Comparison of ENCODE assay signal across 10 cellular contexts in the genomic region with DNA sequence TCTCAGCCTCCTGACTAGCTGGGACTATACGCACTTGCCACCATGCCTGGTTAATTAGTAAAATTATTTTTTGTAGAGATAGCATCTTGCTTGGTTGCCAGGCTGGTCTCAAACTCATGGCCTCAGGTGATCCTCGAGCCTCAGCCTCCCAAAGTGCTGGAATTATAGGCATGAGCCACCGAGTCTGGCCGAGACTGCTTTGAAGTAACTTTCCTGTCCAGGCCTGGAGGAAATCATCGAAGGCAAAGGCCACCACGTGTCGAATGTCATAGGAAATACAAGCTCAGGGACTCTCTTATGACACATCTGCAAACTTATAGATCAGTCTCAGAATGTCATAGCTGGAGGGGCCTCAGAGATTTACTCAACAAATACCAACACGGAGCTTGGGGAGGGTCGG. TPM values are rescaled to one million over a fixed set of nuclear protein-coding genes. Genes with fewer than 3 reads are reported as not detected.
A peak's percentile ranks its signal among the peaks of the same experiment; 100 is the strongest.
DNase-seq lines count a peak whose midpoint lies in the region; ATAC-seq and TF ChIP-seq lines count a peak whose summit lies in the region.
"Had no signal": no experiment of that assay in that cellular context is flagged by ENCODE, and none has a peak within 500 bp of the region (broad histone marks: within the 10 kb centered on the region; RNA-seq: fewer than 3 reads in every experiment).

No MANE protein-coding gene starts in this region.

- no peak overlapping the region for H3K4me3 Mint-ChIP-seq in CD4-positive, alpha-beta T cell
- H3K4me3 Mint-ChIP-seq: activated naive CD4-positive, alpha-beta T cell treated with anti-CD3 and anti-CD28 coated beads for 36 hours had no signal

- WGBS in right cardiac atrium, result 74% methylated on average over 9 of the region's 9 CpGs

- H3K9me3 Mint-ChIP-seq in CD4-positive, alpha-beta T cell, result no peaks in the 10 kb centered on the region
- H3K9me3 Mint-ChIP-seq: activated naive CD4-positive, alpha-beta T cell treated with anti-CD3 and anti-CD28 coated beads for 36 hours had no signal

- DNase-seq in CD4-positive, alpha-beta T cell, result no peak
- DNase-seq in adipocyte (ENCODE audit: low read depth), result no peak
- no peak for DNase-seq in right cardiac atrium
- no peak for DNase-seq in gastrocnemius medialis
- no peak for DNase-seq in SKM-1 (lab: John Stamatoyannopoulos, UW; ENCODE audit: unreplicated experiment)
- DNase-seq in NCI-H2029 treated with DMSO at 0.1 percent for 48 hours (lab: John Stamatoyannopoulos, UW), result no peak
- no peak for DNase-seq in T-helper 9 cell
- no peak for DNase-seq in cerebellum (ENCODE audit: low spot score)
- DNase-seq: activated naive CD4-positive, alpha-beta T cell treated with anti-CD3 and anti-CD28 coated beads for 36 hours had no signal

- POLR2A ChIA-PET in CD4-positive, alpha-beta T cell (lab: Charles Lee), result interaction anchor here (0.7 to 1.0 kb wide), 2 partner anchors 18 to 36 kb away, joined by 3 read pairs; no protein-coding TSS in a partner anchor

- no peaks in the 10 kb centered on the region for H3K9me3 ChIP-seq in CD4-positive, alpha-beta T cell (ENCODE audit: control insufficient read depth, low read length)
- H3K9me3 ChIP-seq in adipocyte (ENCODE audit: control insufficient read depth, low read length) (no peaks in the 10 kb centered on the region), right cardiac atrium (ENCODE audit: control insufficient read depth, low read length) (no peaks in the 10 kb centered on the region), gastrocnemius medialis (no peaks in the 10 kb centered on the region)

- intact Hi-C loops in CD4-positive, alpha-beta T cell (cut with DNase I, micrococcal nuclease), result no loop called here
- intact Hi-C loops in right cardiac atrium (cut with DNase I), result no loop called here
- intact Hi-C loops in gastrocnemius medialis (cut with DNase I; ENCODE audit: low total_unique reads), result no loop called here

- no peak for TF ChIP-seq POLR2A in gastrocnemius medialis (IDR thresholded peaks at IDR 0.05)

- H3K27ac Mint-ChIP-seq in CD4-positive, alpha-beta T cell, result peak overlapping the region; percentile 72
- H3K27ac Mint-ChIP-seq: activated naive CD4-positive, alpha-beta T cell treated with anti-CD3 and anti-CD28 coated beads for 36 hours had no signal

- no peak overlapping the region for H3K4me3 ChIP-seq in adipocyte (ENCODE audit: low read length)
- H3K4me3 ChIP-seq in right cardiac atrium (ENCODE audit: low read length), result no peak overlapping the region
- H3K4me3 ChIP-seq in gastrocnemius medialis, result no peak overlapping the region

- CTCF ChIA-PET in CD4-positive, alpha-beta T cell (lab: Charles Lee), result interaction anchor here (1.4 kb wide), 1 partner anchor 19 kb away, joined by 3 read pairs; no protein-coding TSS in a partner anchor

- H3K36me3 Mint-ChIP-seq in CD4-positive, alpha-beta T cell (ENCODE audit: low read depth), result peaks cover 59% of the 10 kb centered on the region

- H3K27ac ChIP-seq in CD4-positive, alpha-beta T cell (ENCODE audit: low read depth, low read length), result no peak overlapping the region
- peak overlapping the region; percentile 95 for H3K27ac ChIP-seq in right cardiac atrium (ENCODE audit: low read length)
- H3K27ac ChIP-seq in gastrocnemius medialis, result peak overlapping the region; percentile 67 to 85 (median 76)

- peaks cover 84% of the 10 kb centered on the region for H3K4me1 Mint-ChIP-seq in CD4-positive, alpha-beta T cell (ENCODE audit: low read depth)

- in situ Hi-C loops in gastrocnemius medialis (cut with MboI; ENCODE audit: low sequenced_read_pairs in 4 of 4), result no loop called here

- H3K9ac ChIP-seq in adipocyte (ENCODE audit: low read length), result peak overlapping the region; percentile 74

- H3K27me3 ChIP-seq in CD4-positive, alpha-beta T cell (ENCODE audit: control insufficient read depth, insufficient read depth, low read length), result no peaks in the 10 kb centered on the region
- no peaks in the 10 kb centered on the region for H3K27me3 ChIP-seq in adipocyte (replicated peaks; ENCODE audit: control insufficient read depth, insufficient read depth, low read length)
- no peaks in the 10 kb centered on the region for H3K27me3 ChIP-seq in right cardiac atrium (ENCODE audit: control insufficient read depth, insufficient read depth)
- no peaks in the 10 kb centered on the region for H3K27me3 ChIP-seq in gastrocnemius medialis

- no peaks in the 10 kb centered on the region for H3K27me3 Mint-ChIP-seq in CD4-positive, alpha-beta T cell

- H3K4me1 ChIP-seq in adipocyte (ENCODE audit: control insufficient read depth, insufficient read depth, low read length) (peaks cover 48% of the 10 kb centered on the region), right cardiac atrium (ENCODE audit: control insufficient read depth, insufficient read depth, low read length) (peaks cover 20% of the 10 kb centered on the region), gastrocnemius medialis (peaks cover 56 to 85% of the 10 kb centered on the region in 2 donors)

- no peak for TF ChIP-seq CTCF in CD4-positive, alpha-beta T cell (IDR thresholded peaks at IDR 0.05)
- no peak for TF ChIP-seq CTCF in gastrocnemius medialis (IDR thresholded peaks at IDR 0.05 in 4 of 5, conservative IDR thresholded peaks at IDR 0.05 in 1 of 5)

- no peak for ATAC-seq in CD4-positive, alpha-beta T cell (ENCODE audit: poor library complexity)
- ATAC-seq in right cardiac atrium (no peak), gastrocnemius medialis (no peak)
- ATAC-seq: activated CD4-positive, CD25-positive, alpha-beta regulatory T cell treated with anti-CD3 and anti-CD28 coated beads, Interleukin-2, amount 50 U/mL, for 24 hours had no signal

- no peaks in the 10 kb centered on the region for H3K36me3 ChIP-seq in adipocyte (ENCODE audit: control insufficient read depth, insufficient read depth, low read length, severe bottlenecking)
- H3K36me3 ChIP-seq in gastrocnemius medialis, result no peaks in the 10 kb centered on the region

RNA-seq across cellular contexts. Expression of gene RAPGEF1, which starts 25.1 kb away (rescaled TPM):
- 100 to 1,000 TPM; 130 to 134 TPM for total RNA-seq in CD4-positive, alpha-beta T cell
- total RNA-seq in right cardiac atrium, result 100 to 1,000 TPM in 1 of 4 donors, 10 to 100 TPM in 3; 82.3 to 100 (median 93.0) TPM
- 58.5 TPM for polyA plus RNA-seq in right cardiac atrium
- total RNA-seq in gastrocnemius medialis, result 100 to 1,000 TPM; 123 to 296 (median 217) TPM
- 45.8 TPM for total RNA-seq in cerebellum
